In genomic region chr3:10017636-10018292, GRCh38 we compare ENCODE assay signal across 11 cellular contexts. TPM values are rescaled to one million over a fixed set of nuclear protein-coding genes. Genes with fewer than 3 reads are reported as not detected.
DNase-seq lines count a peak whose midpoint lies in the region; ATAC-seq and TF ChIP-seq lines count a peak whose summit lies in the region.
"Had no signal": no experiment of that assay in that cellular context is flagged by ENCODE, and none has a peak within 500 bp of the region (broad histone marks: within the 10 kb centered on the region; RNA-seq: fewer than 3 reads in every experiment).

No MANE protein-coding gene starts in this region.

- CTCF ChIA-PET in GM10248 (lab: Yijun Ruan, JAX) = no interaction called here

- peaks cover 32% of the 10 kb centered on the region for H4K20me1 ChIP-seq in smooth muscle cell (ENCODE audit: low read depth)

- DNase-seq in ELR (ENCODE audit: low read depth) (peak; percentile 91), MV-4-11 (lab: John Stamatoyannopoulos, UW) (peak; percentile 78), adipocyte (ENCODE audit: low read depth) (peak; percentile 32), smooth muscle cell (lab: John Stamatoyannopoulos, UW; ENCODE audit: unreplicated experiment) (no peak), vagina (ENCODE audit: extremely low spot score in 2 of 2) (no peak), cerebellar nuclear complex (lab: John Stamatoyannopoulos, UW) (no peak), GM10248 (ENCODE audit: extremely low spot score) (no peak)
- DNase-seq: NCI-H345, retina, upper lobe of left lung had no signal

- H3K79me2 ChIP-seq in smooth muscle cell (ENCODE audit: low read depth) = no peaks in the 10 kb centered on the region

- no peak overlapping the region for H3K4me3 ChIP-seq in adipocyte (ENCODE audit: low read length)
- no peak overlapping the region for H3K4me3 ChIP-seq in smooth muscle cell
- no peak overlapping the region for H3K4me3 ChIP-seq in vagina
- H3K4me3 ChIP-seq: upper lobe of left lung had no signal

- intact Hi-C loops in vagina (cut with DNase I) = no loop called here

- no peak overlapping the region for H3K9ac ChIP-seq in adipocyte (ENCODE audit: low read length)
- H3K9ac ChIP-seq in smooth muscle cell (ENCODE audit: low read depth) = no peak overlapping the region

- no peak overlapping the region for H3K27ac ChIP-seq in smooth muscle cell (ENCODE audit: low read depth)
- no peak overlapping the region for H3K27ac ChIP-seq in vagina

- H3K36me3 ChIP-seq in adipocyte (ENCODE audit: control insufficient read depth, insufficient read depth, low read length, severe bottlenecking) = peaks cover 40% of the 10 kb centered on the region
- peaks cover 3% of the 10 kb centered on the region for H3K36me3 ChIP-seq in smooth muscle cell (ENCODE audit: low read depth)
- H3K36me3 ChIP-seq in vagina = peaks cover 0 to 32% of the 10 kb centered on the region in 2 donors

- no peak for ATAC-seq in HG03135 (IDR thresholded peaks at IDR 0.05; ENCODE audit: unreplicated experiment)

- no peak for TF ChIP-seq POLR2A in vagina (IDR thresholded peaks at IDR 0.05)

- 71% methylated on average over 13 of the region's 13 CpGs for WGBS in smooth muscle cell (ENCODE audit: low lambda C conversion rate)

- no peak overlapping the region for H2AFZ ChIP-seq in smooth muscle cell (ENCODE audit: low read depth)

- H3F3A ChIP-seq in smooth muscle cell (ENCODE audit: low read depth) = peaks cover 5% of the 10 kb centered on the region

- TF ChIP-seq CTCF in smooth muscle cell (IDR thresholded peaks at IDR 0.05; ENCODE audit: borderline replicate concordance, insufficient read depth, poor library complexity, severe bottlenecking) (no peak), vagina (IDR thresholded peaks at IDR 0.05) (no peak), GM10248 (IDR thresholded peaks at IDR 0.05; ENCODE audit: control extremely low read depth, extremely low read depth, low read depth, missing control alignments) (no peak)

- POLR2A ChIA-PET in GM10248 (lab: Yijun Ruan, JAX) = no interaction called here

- H3K4me1 ChIP-seq in adipocyte (ENCODE audit: control insufficient read depth, insufficient read depth, low read length) = peaks cover 27% of the 10 kb centered on the region
- no peaks in the 10 kb centered on the region for H3K4me1 ChIP-seq in smooth muscle cell (ENCODE audit: low read depth)
- H3K4me1 ChIP-seq in vagina = peaks cover 19% of the 10 kb centered on the region

- peak overlapping the region; percentile 13 for H3K4me2 ChIP-seq in smooth muscle cell

- no peaks in the 10 kb centered on the region for H3K27me3 ChIP-seq in adipocyte (replicated peaks; ENCODE audit: control insufficient read depth, insufficient read depth, low read length)
- H3K27me3 ChIP-seq in smooth muscle cell (ENCODE audit: low read depth) = no peaks in the 10 kb centered on the region
- no peaks in the 10 kb centered on the region for H3K27me3 ChIP-seq in vagina
- H3K27me3 ChIP-seq: upper lobe of left lung had no signal

- H3K9me3 ChIP-seq in adipocyte (ENCODE audit: control insufficient read depth, low read length) = no peaks in the 10 kb centered on the region
- no peaks in the 10 kb centered on the region for H3K9me3 ChIP-seq in smooth muscle cell (replicated peaks; ENCODE audit: low read depth)
- no peaks in the 10 kb centered on the region for H3K9me3 ChIP-seq in vagina
- H3K9me3 ChIP-seq: upper lobe of left lung had no signal

RNA-seq across cellular contexts. Expression of gene FANCD2, which starts 8.5 kb away (rescaled TPM):
- total RNA-seq in smooth muscle cell = 5.6 and 7.6 TPM in 2 replicates
- 4.4 and 5.8 TPM in 2 replicates for polyA plus RNA-seq in smooth muscle cell
- total RNA-seq in vagina = 4.4 TPM

RNA-seq across cellular contexts. Expression of gene EMC3, which starts 31.1 kb away (rescaled TPM):
- 111 and 122 TPM in 2 replicates for total RNA-seq in smooth muscle cell
- 100 and 114 TPM in 2 replicates for polyA plus RNA-seq in smooth muscle cell
- 36.6 TPM for total RNA-seq in vagina

Comparison
In these comparisons a context has a peak if more than half of its experiments do, and no peak if none do; other contexts are left out.
1. DNase-seq: peak in ELR (single experiment), MV-4-11 (single experiment) and adipocyte (single experiment); none in smooth muscle cell (single experiment), vagina (0 of 2), cerebellar nuclear complex (0 of 2) and GM10248 (single experiment).